8 cellular contexts compared by ENCODE assay signal in the genomic region with DNA sequence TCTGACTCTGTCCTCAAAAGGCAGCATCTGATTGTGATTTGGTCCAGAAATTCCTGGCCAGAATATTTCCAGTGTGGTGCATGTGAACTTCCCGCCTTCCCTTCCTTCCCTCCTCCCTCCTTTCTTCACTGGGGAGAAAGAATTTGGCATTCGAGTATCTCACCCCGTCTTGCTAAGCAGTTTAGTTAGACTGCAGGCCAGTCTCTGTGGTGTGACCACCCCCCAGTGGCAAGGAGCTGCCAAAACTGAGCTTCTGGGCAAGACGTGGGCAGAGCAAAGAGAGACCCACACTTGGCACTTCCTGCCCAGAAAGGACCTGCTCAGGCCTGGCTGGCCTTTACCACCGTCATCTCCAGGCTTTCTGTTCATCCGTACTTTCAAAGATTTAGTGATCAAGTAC. TPM values are rescaled to one million over a fixed set of nuclear protein-coding genes. Genes with fewer than 3 reads are reported as not detected.
DNase-seq lines count a peak whose midpoint lies in the region; ATAC-seq, FAIRE-seq and TF ChIP-seq lines count a peak whose summit lies in the region.

No MANE protein-coding gene starts in this region.

- H3K9me3 Mint-ChIP-seq in activated CD4-positive, alpha-beta T cell treated with anti-CD3 and anti-CD28 coated beads, Interleukin-2, amount 10 ng/mL, durations not matched to agents 24 days and 14 days = no peaks in the 10 kb centered on the region

- no peaks in the 10 kb centered on the region for H3K9me3 ChIP-seq in small intestine (ENCODE audit: control insufficient read depth, low read depth)

- no peaks in the 10 kb centered on the region for H3K27me3 Mint-ChIP-seq in activated CD4-positive, alpha-beta T cell treated with anti-CD3 and anti-CD28 coated beads, Interleukin-2, amount 10 ng/mL, durations not matched to agents 24 days and 14 days

- ATAC-seq in GM19351 (IDR thresholded peaks at IDR 0.05; ENCODE audit: unreplicated experiment) (peak; percentile 62), GM21786 (IDR thresholded peaks at IDR 0.05; ENCODE audit: unreplicated experiment) (no peak)

- peaks cover 0 to 1% of the 10 kb centered on the region in 2 donors for H3K27me3 ChIP-seq in small intestine (ENCODE audit: control insufficient read depth in 2 of 2, insufficient read depth in 2 of 2, low read length in 2 of 2)

- H3K4me3 Mint-ChIP-seq in activated CD4-positive, alpha-beta T cell treated with anti-CD3 and anti-CD28 coated beads, Interleukin-2, amount 10 ng/mL, durations not matched to agents 24 days and 14 days = no peak overlapping the region

- CTCF ChIA-PET in AG04449 (lab: Yijun Ruan, JAX) = no interaction called here

- no peaks in the 10 kb centered on the region for H3K36me3 ChIP-seq in small intestine (ENCODE audit: control insufficient read depth in 2 of 2, insufficient read depth in 2 of 2, low read length in 2 of 2)

- H3K27ac ChIP-seq in small intestine (ENCODE audit: low read depth in 1 of 2, low read length in 1 of 2) = no peak overlapping the region

- intact Hi-C loops in activated CD4-positive, alpha-beta T cell treated with anti-CD3 and anti-CD28 coated beads, Interleukin-2, amount 10 ng/mL, durations not matched to agents 24 days and 14 days (cut with micrococcal nuclease) = loop anchor here (10.0 kb wide), 1 partner anchor 250 kb away; no protein-coding TSS in a partner anchor

- POLR2A ChIA-PET in AG04449 (lab: Yijun Ruan, JAX) = no interaction called here

- no peaks in the 10 kb centered on the region for H3K4me1 Mint-ChIP-seq in activated CD4-positive, alpha-beta T cell treated with anti-CD3 and anti-CD28 coated beads, Interleukin-2, amount 10 ng/mL, durations not matched to agents 24 days and 14 days

- 42 to 50% (median 48%) methylated on average over 6 of the region's 6 CpGs for WGBS in small intestine, 3 donors

- no peak overlapping the region for H3K4me3 ChIP-seq in AG04449 (ENCODE audit: low read depth, low read length)
- no peak overlapping the region for H3K4me3 ChIP-seq in retinal pigment epithelial cell (ENCODE audit: low read length)
- H3K4me3 ChIP-seq in small intestine (ENCODE audit: low read depth in 1 of 2, low read length in 2 of 2) = no peak overlapping the region

- no peak overlapping the region for H3K27ac Mint-ChIP-seq in activated CD4-positive, alpha-beta T cell treated with anti-CD3 and anti-CD28 coated beads, Interleukin-2, amount 10 ng/mL, durations not matched to agents 24 days and 14 days

- no peaks in the 10 kb centered on the region for H3K36me3 Mint-ChIP-seq in activated CD4-positive, alpha-beta T cell treated with anti-CD3 and anti-CD28 coated beads, Interleukin-2, amount 10 ng/mL, durations not matched to agents 24 days and 14 days (ENCODE audit: low read depth)

- no peaks in the 10 kb centered on the region for H3K4me1 ChIP-seq in small intestine (ENCODE audit: control insufficient read depth in 2 of 2, insufficient read depth in 1 of 2, low read depth in 1 of 2, low read length in 1 of 2)

- FAIRE-seq in small intestine (lab: Jason Lieb, UNC) = no peak

- DNase-seq in AG04449 (ENCODE audit: low read depth, low spot score) (no peak), fibroblast of peridontal ligament (ENCODE audit: extremely low read depth) (peak; percentile 11), retinal pigment epithelial cell (ENCODE audit: low read depth) (no peak), NCI-H1048 (lab: John Stamatoyannopoulos, UW) (no peak), small intestine (no peak)
- DNase-seq in activated CD4-positive, alpha-beta T cell treated with anti-CD3 and anti-CD28 coated beads, Interleukin-2, amount 10 ng/mL, durations not matched to agents 24 days and 14 days = peak; percentile 73

- TF ChIP-seq CTCF in AG04449 (IDR thresholded peaks at IDR 0.05; ENCODE audit: insufficient read depth, low read length, missing control alignments) (peak; percentile 35), retinal pigment epithelial cell (conservative IDR thresholded peaks at IDR 0.05; ENCODE audit: low read depth, low read length) (peak; percentile 30)

RNA-seq across cellular contexts. Expression of a gene that starts 36.4 kb away (rescaled TPM):
- total RNA-seq in activated CD4-positive, alpha-beta T cell treated with anti-CD3 and anti-CD28 coated beads, Interleukin-2, amount 10 ng/mL, durations not matched to agents 24 days and 14 days = 33.3 and 34.9 TPM in 2 replicates
- polyA plus RNA-seq in small intestine = 1 to 10 TPM in 2 of 3 donors, under 1 TPM in 1; 0.22 to 3.0 (median 1.0) TPM

RNA-seq across cellular contexts. Expression of a gene that starts 48.7 kb away (rescaled TPM):
- 8.3 and 9.3 TPM in 2 replicates for total RNA-seq in activated CD4-positive, alpha-beta T cell treated with anti-CD3 and anti-CD28 coated beads, Interleukin-2, amount 10 ng/mL, durations not matched to agents 24 days and 14 days
- polyA plus RNA-seq in small intestine = under 1 TPM in 2 of 3 donors, not detected in 1; 0.54 to 0.58 TPM

Comparison
In these comparisons a context has a peak if more than half of its experiments do, and no peak if none do; other contexts are left out.
1. DNase-seq: peak in activated CD4-positive, alpha-beta T cell treated with anti-CD3 and anti-CD28 coated beads, Interleukin-2, amount 10 ng/mL, durations not matched to agents 24 days and 14 days (single experiment) and fibroblast of peridontal ligament (single experiment); none in AG04449 (single experiment), retinal pigment epithelial cell (single experiment), NCI-H1048 (single experiment) and small intestine (single experiment).